ENCODE assay signal across 20 cellular contexts in the genomic region with DNA sequence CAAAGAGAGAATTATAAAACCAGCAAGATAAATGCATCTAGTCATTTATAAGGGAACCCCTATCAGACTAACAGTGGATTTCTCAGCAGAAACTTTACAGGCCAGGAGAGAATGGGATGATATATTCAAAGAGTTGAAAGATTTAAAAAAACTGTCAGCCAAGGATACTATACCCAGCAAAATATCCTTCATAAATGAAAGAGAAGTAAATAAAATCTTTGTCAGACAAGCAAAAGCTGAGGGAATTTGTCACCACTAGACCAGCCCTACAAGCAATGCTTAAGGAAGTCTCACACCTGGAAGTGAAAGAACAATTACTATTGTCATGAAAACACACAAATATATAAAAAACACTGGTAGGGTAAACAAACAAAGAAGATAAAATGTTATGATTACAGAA.
DNase-seq lines count a peak whose midpoint lies in the region; TF ChIP-seq lines count a peak whose summit lies in the region.
"Had no signal": no experiment of that assay in that cellular context is flagged by ENCODE, and none has a peak within 500 bp of the region (broad histone marks: within the 10 kb centered on the region; RNA-seq: fewer than 3 reads in every experiment).

No MANE protein-coding gene starts in this region.

- H3K4me1 ChIP-seq in BLaER1 (no peaks in the 10 kb centered on the region), HEK293 (ENCODE audit: control insufficient read depth, insufficient read depth, low read length) (no peaks in the 10 kb centered on the region), breast epithelium (no peaks in the 10 kb centered on the region)

- intact Hi-C loops in breast epithelium (cut with DNase I; ENCODE audit: low total_unique reads) = no loop called here

- H3K4me2 ChIP-seq in BLaER1 = no peak overlapping the region

- H3K9me3 ChIP-seq in BLaER1 = peaks cover 67% of the 10 kb centered on the region
- no peaks in the 10 kb centered on the region for H3K9me3 ChIP-seq in HEK293 (ENCODE audit: control insufficient read depth, insufficient read depth, low read depth, low read length)
- H3K9me3 ChIP-seq in breast epithelium = peaks cover 15 to 25% of the 10 kb centered on the region in 2 donors

- CTCF ChIA-PET in HEK293 (lab: Yijun Ruan, JAX) = no interaction called here

- TF ChIP-seq CTCF in HEK293 (tag by site-specific recombination; IDR thresholded peaks at IDR 0.05) = no peak
- no peak for TF ChIP-seq CTCF in breast epithelium (IDR thresholded peaks at IDR 0.05)

- DNase-seq in dermis blood vessel endothelial cell (peak; percentile 1), left kidney (ENCODE audit: low read depth, low spot score) (peak; percentile 18), breast epithelium (ENCODE audit: low spot score in 2 of 2) (no peak), NCI-H146 (lab: John Stamatoyannopoulos, UW) (no peak), OCI-M2 (lab: John Stamatoyannopoulos, UW; ENCODE audit: unreplicated experiment) (no peak)
- DNase-seq: C1 segment of cervical spinal cord; CD4-positive, CD25-positive, alpha-beta regulatory T cell; CD8-positive, alpha-beta memory T cell; COR-L47; DMS153; DND-41; EL; GM23248; HCEC 1CT; HFFc6; IMR-90; KBM-7 had no signal

- POLR2A ChIA-PET in HEK293 (lab: Yijun Ruan, JAX) = no interaction called here

- peak overlapping the region; percentile 30; the same call in 1 of the 2 replicates for H3K4me3 ChIP-seq in BLaER1
- H3K4me3 ChIP-seq in HEK293 (ENCODE audit: low read depth, low read length) = no peak overlapping the region
- no peak overlapping the region for H3K4me3 ChIP-seq in breast epithelium
- H3K4me3 ChIP-seq: GM12878, GM23248 had no signal

- no peak for TF ChIP-seq POLR2A in breast epithelium (IDR thresholded peaks at IDR 0.05)

- H3K36me3 ChIP-seq in BLaER1 (peaks cover 28% of the 10 kb centered on the region), HEK293 (ENCODE audit: control insufficient read depth in 2 of 2, insufficient read depth in 1 of 2, low read length in 2 of 2) (no peaks in the 10 kb centered on the region), breast epithelium (no peaks in the 10 kb centered on the region)

- no peaks in the 10 kb centered on the region for H3K27me3 ChIP-seq in BLaER1
- H3K27me3 ChIP-seq in breast epithelium = no peaks in the 10 kb centered on the region

- no peaks in the 10 kb centered on the region for H4K20me1 ChIP-seq in BLaER1

- no peak overlapping the region for H3K9ac ChIP-seq in BLaER1
- H3K9ac ChIP-seq: GM23248 had no signal

- no peak overlapping the region for H3K27ac ChIP-seq in BLaER1
- no peak overlapping the region for H3K27ac ChIP-seq in HEK293 (ENCODE audit: extremely low read depth, low read depth, low read length)
- H3K27ac ChIP-seq in breast epithelium = no peak overlapping the region
- H3K27ac ChIP-seq: GM23248 had no signal

TF ChIP-seq in HEK293, 187 proteins besides CTCF, POLR2A, EP300 and RAD21:
- TF ChIP-seq, protein P1, sequence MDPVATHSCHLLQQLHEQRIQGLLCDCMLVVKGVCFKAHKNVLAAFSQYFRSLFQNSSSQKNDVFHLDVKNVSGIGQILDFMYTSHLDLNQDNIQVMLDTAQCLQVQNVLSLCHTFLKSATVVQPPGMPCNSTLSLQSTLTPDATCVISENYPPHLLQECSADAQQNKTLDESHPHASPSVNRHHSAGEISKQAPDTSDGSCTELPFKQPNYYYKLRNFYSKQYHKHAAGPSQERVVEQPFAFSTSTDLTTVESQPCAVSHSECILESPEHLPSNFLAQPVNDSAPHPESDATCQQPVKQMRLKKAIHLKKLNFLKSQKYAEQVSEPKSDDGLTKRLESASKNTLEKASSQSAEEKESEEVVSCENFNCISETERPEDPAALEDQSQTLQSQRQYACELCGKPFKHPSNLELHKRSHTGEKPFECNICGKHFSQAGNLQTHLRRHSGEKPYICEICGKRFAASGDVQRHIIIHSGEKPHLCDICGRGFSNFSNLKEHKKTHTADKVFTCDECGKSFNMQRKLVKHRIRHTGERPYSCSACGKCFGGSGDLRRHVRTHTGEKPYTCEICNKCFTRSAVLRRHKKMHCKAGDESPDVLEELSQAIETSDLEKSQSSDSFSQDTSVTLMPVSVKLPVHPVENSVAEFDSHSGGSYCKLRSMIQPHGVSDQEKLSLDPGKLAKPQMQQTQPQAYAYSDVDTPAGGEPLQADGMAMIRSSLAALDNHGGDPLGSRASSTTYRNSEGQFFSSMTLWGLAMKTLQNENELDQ (tag by site-specific recombination; IDR thresholded peaks at IDR 0.05; ENCODE audit: low read depth) = no peak
- no peak for TF ChIP-seq ZSCAN16 (tag by site-specific recombination; IDR thresholded peaks at IDR 0.05)
- TF ChIP-seq SETDB1 (IDR thresholded peaks at IDR 0.05; ENCODE audit: insufficient read length, low read length) = peak; percentile 96
- TF ChIP-seq ZBTB48 (tag by site-specific recombination; IDR thresholded peaks at IDR 0.05) = no peak

Comparison
In these comparisons a context has a peak if more than half of its experiments do, and no peak if none do; other contexts are left out.
1. DNase-seq: peak in dermis blood vessel endothelial cell (single experiment) and left kidney (single experiment); none in breast epithelium (0 of 2), NCI-H146 (single experiment) and OCI-M2 (single experiment).